ENCODE assay signal across 15 cellular contexts in the genomic region with DNA sequence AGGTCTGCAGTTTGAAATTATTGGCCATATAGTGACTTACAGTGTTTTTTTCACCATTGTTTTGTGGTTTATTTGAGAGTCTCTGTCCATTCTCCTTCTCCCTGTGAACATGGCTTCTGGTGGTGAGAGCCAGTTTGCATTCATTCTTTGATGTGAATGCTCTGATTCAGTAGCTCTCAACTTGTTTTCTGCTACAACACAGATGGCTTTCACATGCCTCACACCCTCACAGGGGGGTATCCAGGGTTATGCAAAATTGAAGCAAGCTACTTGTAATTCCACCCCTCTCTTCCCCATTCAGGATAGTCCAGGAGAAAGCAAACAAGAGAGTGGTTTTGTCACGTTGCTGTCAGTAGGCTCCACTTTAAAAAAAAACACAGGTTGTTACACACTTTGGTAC. TPM values are rescaled to one million over a fixed set of nuclear protein-coding genes. Genes with fewer than 3 reads are reported as not detected.
DNase-seq lines count a peak whose midpoint lies in the region; ATAC-seq lines count a peak whose summit lies in the region.
"Had no signal": no experiment of that assay in that cellular context is flagged by ENCODE, and none has a peak within 500 bp of the region (broad histone marks: within the 10 kb centered on the region; RNA-seq: fewer than 3 reads in every experiment).

No MANE protein-coding gene starts in this region.

- no peak for DNase-seq in stimulated activated naive CD8-positive, alpha-beta T cell treated with anti-CD3 and anti-CD28 coated beads, Interleukin-15, Interleukin-2, amounts not matched to agents 100 U/mL and 50 U/mL, for 24 hours
- peak; percentile 52 for DNase-seq in kidney tubule cell (ENCODE audit: low spot score)
- no peak for DNase-seq in mesenteric fat pad (ENCODE audit: low spot score)
- DNase-seq: activated CD4-positive, CD25-positive, alpha-beta regulatory T cell; amniotic stem cell; EL; heart left ventricle; Karpas-422; posterior cingulate gyrus; SW 1271 had no signal

- H3K27me3 Mint-ChIP-seq in stimulated activated naive CD8-positive, alpha-beta T cell treated with anti-CD3 and anti-CD28 coated beads, Interleukin-15, Interleukin-2, amounts not matched to agents 100 ng/mL and 50 ng/mL, for 24 hours, result no peaks in the 10 kb centered on the region
- H3K27me3 Mint-ChIP-seq in dendritic cell treated with granulocyte-macrophage colony-stimulating factor and Interleukin-4, amounts not matched to agents 40 ng/mL and 50 ng/mL, for 4 days, result no peaks in the 10 kb centered on the region

- ATAC-seq in stimulated activated naive CD8-positive, alpha-beta T cell treated with anti-CD3 and anti-CD28 coated beads, Interleukin-15, Interleukin-2, amounts not matched to agents 100 U/mL and 50 U/mL, for 24 hours, result no peak
- no peak for ATAC-seq in GM21576 (IDR thresholded peaks at IDR 0.05; ENCODE audit: unreplicated experiment)
- no peak for ATAC-seq in GM18868 (IDR thresholded peaks at IDR 0.05; ENCODE audit: unreplicated experiment)
- no peak for ATAC-seq in HG02840 (IDR thresholded peaks at IDR 0.05; ENCODE audit: low FRiP score, unreplicated experiment)
- ATAC-seq: heart left ventricle had no signal

- H3K9me3 Mint-ChIP-seq in stimulated activated naive CD8-positive, alpha-beta T cell treated with anti-CD3 and anti-CD28 coated beads, Interleukin-15, Interleukin-2, amounts not matched to agents 100 ng/mL and 50 ng/mL, for 24 hours, result no peaks in the 10 kb centered on the region
- H3K9me3 Mint-ChIP-seq in dendritic cell treated with granulocyte-macrophage colony-stimulating factor and Interleukin-4, amounts not matched to agents 40 ng/mL and 50 ng/mL, for 4 days, result no peaks in the 10 kb centered on the region

- peaks cover 58% of the 10 kb centered on the region for H3K4me1 Mint-ChIP-seq in stimulated activated naive CD8-positive, alpha-beta T cell treated with anti-CD3 and anti-CD28 coated beads, Interleukin-15, Interleukin-2, amounts not matched to agents 100 ng/mL and 50 ng/mL, for 24 hours (ENCODE audit: low read depth)
- peaks cover 63% of the 10 kb centered on the region for H3K4me1 Mint-ChIP-seq in dendritic cell treated with granulocyte-macrophage colony-stimulating factor and Interleukin-4, amounts not matched to agents 40 ng/mL and 50 ng/mL, for 4 days (ENCODE audit: low read depth)

- intact Hi-C loops in dendritic cell treated with granulocyte-macrophage colony-stimulating factor and Interleukin-4, amounts not matched to agents 40 ng/mL and 50 ng/mL, for 4 days (cut with micrococcal nuclease), result no loop called here

- peak overlapping the region; percentile 22 for H3K27ac Mint-ChIP-seq in stimulated activated naive CD8-positive, alpha-beta T cell treated with anti-CD3 and anti-CD28 coated beads, Interleukin-15, Interleukin-2, amounts not matched to agents 100 ng/mL and 50 ng/mL, for 24 hours
- peak overlapping the region; percentile 39 for H3K27ac Mint-ChIP-seq in dendritic cell treated with granulocyte-macrophage colony-stimulating factor and Interleukin-4, amounts not matched to agents 40 ng/mL and 50 ng/mL, for 4 days

- H3K4me3 Mint-ChIP-seq in stimulated activated naive CD8-positive, alpha-beta T cell treated with anti-CD3 and anti-CD28 coated beads, Interleukin-15, Interleukin-2, amounts not matched to agents 100 ng/mL and 50 ng/mL, for 24 hours, result peak overlapping the region; percentile 37
- no peak overlapping the region for H3K4me3 Mint-ChIP-seq in dendritic cell treated with granulocyte-macrophage colony-stimulating factor and Interleukin-4, amounts not matched to agents 40 ng/mL and 50 ng/mL, for 4 days

- H3K36me3 Mint-ChIP-seq in stimulated activated naive CD8-positive, alpha-beta T cell treated with anti-CD3 and anti-CD28 coated beads, Interleukin-15, Interleukin-2, amounts not matched to agents 100 ng/mL and 50 ng/mL, for 24 hours (ENCODE audit: low read depth), result peaks cover 4% of the 10 kb centered on the region
- H3K36me3 Mint-ChIP-seq in dendritic cell treated with granulocyte-macrophage colony-stimulating factor and Interleukin-4, amounts not matched to agents 40 ng/mL and 50 ng/mL, for 4 days (ENCODE audit: low read depth), result no peaks in the 10 kb centered on the region

RNA-seq across cellular contexts. Expression of gene SLX4IP, which starts 55.6 kb away (rescaled TPM):
- total RNA-seq in mesenteric fat pad, result 3.0 TPM

RNA-seq across cellular contexts. Expression of gene MKKS, which starts 56.7 kb away (rescaled TPM):
- 14.4 TPM for total RNA-seq in mesenteric fat pad
